In genomic region chr1:230272557-230272956, GRCh38 we compare ENCODE assay signal across 1 cellular context.
TF ChIP-seq lines count a peak whose summit lies in the region.

No MANE protein-coding gene starts in this region.

TF ChIP-seq in SK-N-SH, 30 proteins besides CTCF, POLR2A, EP300 and RAD21 (continued from another document):
- no peak for TF ChIP-seq REST (IDR thresholded peaks at IDR 0.05; ENCODE audit: low read depth, low read length)
- TF ChIP-seq MXI1 (IDR thresholded peaks at IDR 0.05; ENCODE audit: low read depth, low read length) = no peak
- no peak for TF ChIP-seq MAX (IDR thresholded peaks at IDR 0.05; ENCODE audit: low read depth)
- no peak for TF ChIP-seq PBX3 (IDR thresholded peaks at IDR 0.05)
- no peak for TF ChIP-seq RXRA (IDR thresholded peaks at IDR 0.05; ENCODE audit: borderline replicate concordance, low read depth)
- TF ChIP-seq TCF12 (IDR thresholded peaks at IDR 0.05) = no peak
- no peak for TF ChIP-seq GABPA (IDR thresholded peaks at IDR 0.05; ENCODE audit: low read depth)
- no peak for TF ChIP-seq ELF1 (IDR thresholded peaks at IDR 0.05)
- TF ChIP-seq FOXJ3 (CRISPR knock-in tag; IDR thresholded peaks at IDR 0.05) = no peak
- TF ChIP-seq SIN3A (IDR thresholded peaks at IDR 0.05; ENCODE audit: borderline replicate concordance, low read depth, low read length) = no peak
- TF ChIP-seq, protein P1, sequence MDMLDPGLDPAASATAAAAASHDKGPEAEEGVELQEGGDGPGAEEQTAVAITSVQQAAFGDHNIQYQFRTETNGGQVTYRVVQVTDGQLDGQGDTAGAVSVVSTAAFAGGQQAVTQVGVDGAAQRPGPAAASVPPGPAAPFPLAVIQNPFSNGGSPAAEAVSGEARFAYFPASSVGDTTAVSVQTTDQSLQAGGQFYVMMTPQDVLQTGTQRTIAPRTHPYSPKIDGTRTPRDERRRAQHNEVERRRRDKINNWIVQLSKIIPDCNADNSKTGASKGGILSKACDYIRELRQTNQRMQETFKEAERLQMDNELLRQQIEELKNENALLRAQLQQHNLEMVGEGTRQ (IDR thresholded peaks at IDR 0.05; ENCODE audit: borderline replicate concordance, low read depth, low read length) = no peak
- TF ChIP-seq SMC3 (IDR thresholded peaks at IDR 0.05; ENCODE audit: low read depth, low read length) = no peak
- no peak for TF ChIP-seq RCOR1 (IDR thresholded peaks at IDR 0.05; ENCODE audit: low read length)
- TF ChIP-seq TEAD4 (IDR thresholded peaks at IDR 0.05; ENCODE audit: borderline replicate concordance, insufficient read depth) = no peak
- no peak for TF ChIP-seq RFX5 (IDR thresholded peaks at IDR 0.05; ENCODE audit: low read length)
